Comparison of ENCODE assay signal across 19 cellular contexts in genomic region chr10:22633106-22633505, GRCh38.
DNase-seq lines count a peak whose midpoint lies in the region; ATAC-seq, FAIRE-seq and TF ChIP-seq lines count a peak whose summit lies in the region.
"Had no signal": no experiment of that assay in that cellular context is flagged by ENCODE, and none has a peak within 500 bp of the region (broad histone marks: within the 10 kb centered on the region; RNA-seq: fewer than 3 reads in every experiment).

No MANE protein-coding gene starts in this region.

- no peak for TF ChIP-seq RAD21 in K562 (CRISPR knock-in tag; conservative IDR thresholded peaks at IDR 0.05 in 1 of 2, IDR thresholded peaks at IDR 0.05 in 1 of 2)

- DNase-seq in CD8-positive, alpha-beta memory T cell, result no peak
- no peak for DNase-seq in K562 (ENCODE audit: extremely low read depth in 1 of 4, low spot score in 3 of 4)
- no peak for DNase-seq in naive thymus-derived CD4-positive, alpha-beta T cell
- DNase-seq in heart right ventricle, result no peak
- DNase-seq in NOMO-1 (lab: John Stamatoyannopoulos, UW; ENCODE audit: unreplicated experiment in 2 of 2), result no peak
- no peak for DNase-seq in hepatic stellate cell (ENCODE audit: low spot score)
- DNase-seq in NCI-H774 (lab: John Stamatoyannopoulos, UW), result no peak
- DNase-seq: activated CD4-positive, CD25-positive, alpha-beta regulatory T cell; activated CD8-positive, alpha-beta memory T cell treated with anti-CD3 and anti-CD28 coated beads, Interleukin-2, amount 50 U/mL, for 48 hours; amniotic stem cell; glutamatergic neuron; MV-4-11; NCI-H526; stimulated activated naive CD4-positive, alpha-beta T cell had no signal

- in situ Hi-C loops in K562 (cut with MboI), result no loop called here

- 85% methylated on average over 3 of the region's 4 CpGs for WGBS in K562 (ENCODE audit: insufficient coverage, low coverage, missing lambda C conversion rate)
- WGBS in heart right ventricle, 2 donors, result 91 to 94% methylated on average over 4 of the region's 4 CpGs

- H3K36me3 Mint-ChIP-seq in CD8-positive, alpha-beta memory T cell, result peaks cover 7 to 11% (median 10%) of the 10 kb centered on the region in 3 donors
- H3K36me3 Mint-ChIP-seq in naive thymus-derived CD4-positive, alpha-beta T cell, result peaks cover 5 to 28% (median 22%) of the 10 kb centered on the region in 5 donors

- no peak overlapping the region for H2AFZ ChIP-seq in K562 (ENCODE audit: low read depth, low read length)

- no peak for FAIRE-seq in K562 (lab: Jason Lieb, UNC)
- FAIRE-seq: kidney had no signal

- no peaks in the 10 kb centered on the region for H3K9me3 Mint-ChIP-seq in CD8-positive, alpha-beta memory T cell
- peaks cover 0 to 9% (median 0%) of the 10 kb centered on the region in 11 donors for H3K9me3 Mint-ChIP-seq in naive thymus-derived CD4-positive, alpha-beta T cell

- peak overlapping the region in 6 of 7 donors; percentile 73 to 85 (median 78) for H3K4me3 Mint-ChIP-seq in CD8-positive, alpha-beta memory T cell
- peak overlapping the region in 1 of 10 donors; percentile 12 for H3K4me3 Mint-ChIP-seq in naive thymus-derived CD4-positive, alpha-beta T cell

- POLR2A ChIA-PET in CD8-positive, alpha-beta memory T cell (lab: Charles Lee), result interaction anchor here (0.6 to 2.4 kb wide), 4 partner anchors 9 to 1106 kb away, joined by 3 to 8 read pairs (median 6); no protein-coding TSS in a partner anchor
- POLR2A ChIA-PET in K562 (lab: Yijun Ruan, JAX), result interaction anchor here (0.6 to 4.3 kb wide), 4 partner anchors 10 to 19 kb away, joined by 3 to 23 read pairs (median 20); no protein-coding TSS in a partner anchor
- POLR2A ChIA-PET in naive thymus-derived CD4-positive, alpha-beta T cell (lab: Charles Lee), result interaction anchor here (0.7 to 1.9 kb wide), 5 partner anchors 9 to 316 kb away, joined by 3 to 8 read pairs (median 3); partner anchors contain the start of gene COMMD3

- no peaks in the 10 kb centered on the region for H3K27me3 ChIP-seq in CD8-positive, alpha-beta memory T cell (ENCODE audit: insufficient read depth, low read length, poor library complexity, severe bottlenecking)
- no peaks in the 10 kb centered on the region for H3K27me3 ChIP-seq in K562 (ENCODE audit: control insufficient read depth in 2 of 2, insufficient read depth in 2 of 2, low read length in 2 of 2)
- H3K27me3 ChIP-seq in naive thymus-derived CD4-positive, alpha-beta T cell (ENCODE audit: control insufficient read depth in 2 of 2, insufficient read depth in 2 of 2, low read length in 2 of 2), result no peaks in the 10 kb centered on the region
- no peaks in the 10 kb centered on the region for H3K27me3 ChIP-seq in heart right ventricle

- no peaks in the 10 kb centered on the region for H3K36me3 ChIP-seq in CD8-positive, alpha-beta memory T cell (ENCODE audit: insufficient read depth, low read length)
- H3K36me3 ChIP-seq in K562 (ENCODE audit: control insufficient read depth, insufficient read depth, low read length), result peaks cover 3% of the 10 kb centered on the region; the same call in 1 of the 3 replicates
- no peaks in the 10 kb centered on the region for H3K36me3 ChIP-seq in naive thymus-derived CD4-positive, alpha-beta T cell (ENCODE audit: control insufficient read depth in 2 of 3, insufficient read depth in 3 of 3, low read length in 3 of 3)
- no peaks in the 10 kb centered on the region for H3K36me3 ChIP-seq in heart right ventricle
- H3K36me3 ChIP-seq: HAP-1 had no signal

- peaks cover 93 to 99% (median 98%) of the 10 kb centered on the region in 3 donors for H3K4me1 Mint-ChIP-seq in CD8-positive, alpha-beta memory T cell
- H3K4me1 Mint-ChIP-seq in naive thymus-derived CD4-positive, alpha-beta T cell, result peaks cover 63 to 98% (median 95%) of the 10 kb centered on the region in 7 donors

- no peaks in the 10 kb centered on the region; the same call in 1 of the 2 replicates for H4K20me1 ChIP-seq in K562 (replicated peaks; ENCODE audit: control insufficient read depth, insufficient read depth, low read length)

- peaks cover 100% of the 10 kb centered on the region for H3K4me1 ChIP-seq in CD8-positive, alpha-beta memory T cell (ENCODE audit: insufficient read depth, low read length)
- H3K4me1 ChIP-seq in K562 (replicated peaks in 1 of 2; ENCODE audit: control insufficient read depth in 2 of 2, insufficient read depth in 2 of 2, low read length in 2 of 2) (peaks cover 0 to 39% of the 10 kb centered on the region in 2 experiments; a peak in 4 of 5 replicates), heart right ventricle (peaks cover 0 to 93% (median 14%) of the 10 kb centered on the region in 9 donors)
- H3K4me1 ChIP-seq in naive thymus-derived CD4-positive, alpha-beta T cell (ENCODE audit: control insufficient read depth in 2 of 2, insufficient read depth in 2 of 2, low read length in 2 of 2), result peaks cover 54 to 97% of the 10 kb centered on the region in 2 donors
- H3K4me1 ChIP-seq: HAP-1 had no signal

- H3K9me3 ChIP-seq in CD8-positive, alpha-beta memory T cell (ENCODE audit: low read length), result no peaks in the 10 kb centered on the region
- no peaks in the 10 kb centered on the region for H3K9me3 ChIP-seq in K562 (replicated peaks; ENCODE audit: control insufficient read depth, insufficient read depth, low read depth, low read length)
- H3K9me3 ChIP-seq in naive thymus-derived CD4-positive, alpha-beta T cell (ENCODE audit: control insufficient read depth in 2 of 3, low read length in 3 of 3), result no peaks in the 10 kb centered on the region
- no peaks in the 10 kb centered on the region for H3K9me3 ChIP-seq in heart right ventricle
- H3K9me3 ChIP-seq: HAP-1 had no signal

- CTCF ChIA-PET in CD8-positive, alpha-beta memory T cell (lab: Charles Lee), result interaction anchor here (0.9 to 1.8 kb wide), 8 partner anchors 10 to 1137 kb away, joined by 3 to 7 read pairs (median 3); no protein-coding TSS in a partner anchor
- CTCF ChIA-PET in K562 (lab: Yijun Ruan, JAX; ENCODE audit: low intra/inter-chr PET ratio), result no interaction called here
- CTCF ChIA-PET in naive thymus-derived CD4-positive, alpha-beta T cell (lab: Charles Lee), result interaction anchor here (0.6 to 1.3 kb wide), 4 partner anchors 9 to 682 kb away, joined by 3 to 5 read pairs (median 3); no protein-coding TSS in a partner anchor

- ATAC-seq in K562, result no peak
- ATAC-seq in naive thymus-derived CD4-positive, alpha-beta T cell, result no peak
- ATAC-seq in heart right ventricle, result no peak
- ATAC-seq: Panc1 had no signal

- no peaks in the 10 kb centered on the region for H3K27me3 Mint-ChIP-seq in CD8-positive, alpha-beta memory T cell
- H3K27me3 Mint-ChIP-seq in naive thymus-derived CD4-positive, alpha-beta T cell, result no peaks in the 10 kb centered on the region

- no peaks in the 10 kb centered on the region for H3K9me1 ChIP-seq in K562 (ENCODE audit: control insufficient read depth, insufficient read depth, low read length)

- H3K27ac Mint-ChIP-seq in CD8-positive, alpha-beta memory T cell, result peak overlapping the region; percentile 86 to 99 (median 98)
- peak overlapping the region in 8 of 9 donors; percentile 32 to 98 (median 78) for H3K27ac Mint-ChIP-seq in naive thymus-derived CD4-positive, alpha-beta T cell

- H3K9ac ChIP-seq in K562 (ENCODE audit: insufficient read depth in 1 of 2, low read depth in 2 of 2, low read length in 2 of 2), result no peak overlapping the region

- no peak overlapping the region for H3K4me3 ChIP-seq in CD8-positive, alpha-beta memory T cell (ENCODE audit: low read length)
- H3K4me3 ChIP-seq in K562 (no peak overlapping the region), heart right ventricle (no peak overlapping the region)
- H3K4me3 ChIP-seq in naive thymus-derived CD4-positive, alpha-beta T cell (ENCODE audit: low read length), result no peak overlapping the region
- H3K4me3 ChIP-seq: HAP-1, skin epidermis had no signal

- BruUV-seq in K562 (replicated peaks; lab: Mats Ljungman, UMichigan), result no TSS peak

- peaks cover 99% of the 10 kb centered on the region for H3K79me2 ChIP-seq in K562 (ENCODE audit: control insufficient read depth, insufficient read depth, low read length)

- TF ChIP-seq EP300 in K562 (IDR thresholded peaks at IDR 0.05; ENCODE audit: low read length), result no peak

- H3K27ac ChIP-seq in 22Rv1 (peak overlapping the region; percentile 54), K562 (ENCODE audit: extremely low read depth, low read depth, low read length) (peak overlapping the region; percentile 89; the same call in 2 of the 3 replicates), heart right ventricle (peak overlapping the region in 1 of 10 donors; percentile 85)
- H3K27ac ChIP-seq in CD8-positive, alpha-beta memory T cell (ENCODE audit: low read depth, low read length), result peak overlapping the region; percentile 75
- peak overlapping the region; percentile 23 for H3K27ac ChIP-seq in naive thymus-derived CD4-positive, alpha-beta T cell (ENCODE audit: low read depth, low read length)

- TF ChIP-seq CTCF in 22Rv1 (IDR thresholded peaks at IDR 0.05) (no peak), K562 (IDR thresholded peaks at IDR 0.05 in 2 of 3, conservative IDR thresholded peaks at IDR 0.05 in 1 of 3; ENCODE audit: insufficient read depth in 2 of 3, low read depth in 1 of 3, low read length in 3 of 3) (no peak), heart right ventricle (IDR thresholded peaks at IDR 0.05) (no peak)

- TF ChIP-seq POLR2A in K562 (conservative IDR thresholded peaks at IDR 0.05), result no peak

- no peak overlapping the region for H3K4me2 ChIP-seq in K562 (ENCODE audit: insufficient read depth, low read length)

- intact Hi-C loops in K562 (cut with micrococcal nuclease), result loop anchor here (5.0 kb wide), 1 partner anchor 79 kb away; the partner anchor contains the start of gene PIP4K2A
- intact Hi-C loops in naive thymus-derived CD4-positive, alpha-beta T cell (cut with micrococcal nuclease), result loop anchor here (5.0 to 10.0 kb wide), 2 partner anchors 79 to 462 kb away; partner anchors contain the start of genes MSRB2 (in 1 of the 2) and PIP4K2A (in 1 of the 2)
- intact Hi-C loops in heart right ventricle (cut with DNase I), result no loop called here

TF ChIP-seq in K562, 482 proteins besides CTCF, POLR2A, EP300 and RAD21 (continues in another document):
- TF ChIP-seq EGR1 (conservative IDR thresholded peaks at IDR 0.05) (no peak), SIX5 (IDR thresholded peaks at IDR 0.05; ENCODE audit: borderline replicate concordance in 1 of 2, insufficient read depth in 1 of 2, low read depth in 1 of 2, low read length in 2 of 2) (no peak), IRF9 (tag; IDR thresholded peaks at IDR 0.05) (no peak)

Comparison
In these comparisons a context has a peak if more than half of its experiments do, and no peak if none do; other contexts are left out.
1. intact Hi-C loops: an anchor here in K562 (5.0 kb wide) and naive thymus-derived CD4-positive, alpha-beta T cell (5.0 to 10.0 kb wide); none called in heart right ventricle.